Comparison of ENCODE assay signal across 29 cellular contexts in the genomic region with DNA sequence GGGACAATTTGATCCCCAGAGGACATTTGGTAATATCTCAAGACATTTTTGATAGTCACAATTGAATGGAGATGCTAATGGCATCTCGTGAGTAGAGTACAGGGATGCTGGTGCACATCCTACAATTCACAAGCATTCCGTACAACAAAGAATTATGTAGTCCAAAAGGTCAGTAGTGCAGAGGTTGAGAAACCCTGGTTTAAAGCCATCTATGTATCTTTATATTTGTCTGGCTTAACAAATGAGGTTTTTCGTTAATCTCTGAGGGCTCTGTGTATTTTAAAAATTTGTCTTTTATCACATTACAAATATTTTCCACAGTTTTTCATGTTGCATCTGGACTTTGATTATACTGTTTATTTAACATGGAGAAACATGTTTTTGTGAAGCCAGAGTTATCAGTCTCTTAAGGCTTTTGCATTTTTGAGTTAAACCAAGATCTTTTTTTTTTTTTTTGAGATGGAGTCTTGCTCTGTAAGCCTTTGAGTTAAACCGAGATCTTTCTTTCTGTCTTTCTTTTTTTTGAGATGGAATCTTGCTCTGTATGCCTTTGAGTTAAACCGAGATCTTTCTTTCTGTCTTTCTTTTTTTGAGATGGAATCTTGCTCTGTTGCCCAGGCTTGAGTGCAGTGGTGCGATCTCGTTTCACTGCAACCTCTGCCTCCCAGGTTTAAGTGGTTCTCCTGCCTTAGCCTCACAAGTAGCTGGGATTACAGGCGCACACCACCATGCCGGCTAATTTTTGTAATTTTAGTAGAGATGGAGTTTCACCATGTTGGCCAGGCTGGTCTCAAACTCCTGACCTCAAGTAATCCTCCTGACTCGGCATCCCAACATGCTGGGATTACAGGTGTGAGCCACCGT. TPM values are rescaled to one million over a fixed set of nuclear protein-coding genes. Genes with fewer than 3 reads are reported as not detected.
DNase-seq lines count a peak whose midpoint lies in the region; ATAC-seq and TF ChIP-seq lines count a peak whose summit lies in the region.
"Had no signal": no experiment of that assay in that cellular context is flagged by ENCODE, and none has a peak within 500 bp of the region (broad histone marks: within the 10 kb centered on the region; RNA-seq: fewer than 3 reads in every experiment).

No MANE protein-coding gene starts in this region.

- H3K27me3 ChIP-seq in Caco-2 (replicated peaks; ENCODE audit: control insufficient read depth, insufficient read depth, low read length) (no peaks in the 10 kb centered on the region), hepatocyte (no peaks in the 10 kb centered on the region), smooth muscle cell (ENCODE audit: low read depth) (no peaks in the 10 kb centered on the region)
- H3K27me3 ChIP-seq: heart left ventricle, tibial nerve had no signal

- BruUV-seq in Caco-2 (replicated peaks; lab: Mats Ljungman, UMichigan) (TSS peak; percentile 10), OCI-LY7 (replicated peaks; lab: Mats Ljungman, UMichigan) (TSS peak; percentile 47)

- DNase-seq in Caco-2 (peak in 1 of 2 experiments; percentile 67), OCI-LY7 (ENCODE audit: low spot score) (no peak), hepatocyte (ENCODE audit: low spot score) (peak; percentile 17), smooth muscle cell (lab: John Stamatoyannopoulos, UW; ENCODE audit: unreplicated experiment) (no peak), UCSD-AML1 (lab: John Stamatoyannopoulos, UW; ENCODE audit: unreplicated experiment) (no peak), SKM-1 treated with dmso at 0.1 percent for 144 hours (lab: John Stamatoyannopoulos, UW; ENCODE audit: unreplicated experiment) (no peak)
- DNase-seq: activated CD4-positive, alpha-beta T cell treated with anti-CD3 and anti-CD28 coated beads for 36 hours; activated naive CD4-positive, alpha-beta T cell; activated T-cell treated with anti-CD3 and anti-CD28 coated beads, Interleukin-2, amount 50 U/mL, for 4 hours; anterior cingulate cortex; caudate nucleus; COR-L47; dermis blood vessel endothelial cell; heart left ventricle; left colon; NCI-H1092; NCI-H2029; NCI-H2227 treated with DMSO at 0.1 percent for 48 hours; nephron progenitor cell; PC-9; SIG-M5; stimulated activated CD4-positive, alpha-beta T cell treated with anti-CD3 and anti-CD28 coated beads, Interleukin-4, amount 100 ng/mL, for 1 hour; stimulated activated naive CD8-positive, alpha-beta T cell treated with anti-CD3 and anti-CD28 coated beads, Interleukin-15, Interleukin-2, amounts not matched to agents 100 U/mL and 50 U/mL, for 24 hours; T-cell had no signal

- H3K79me2 ChIP-seq in OCI-LY7 (ENCODE audit: insufficient read depth, low read depth, low read length) (peaks cover 15% of the 10 kb centered on the region; the same call in 1 of the 2 replicates), hepatocyte (peaks cover 75% of the 10 kb centered on the region), smooth muscle cell (ENCODE audit: low read depth) (peaks cover 21% of the 10 kb centered on the region)

- H3K4me3 ChIP-seq in Caco-2 (ENCODE audit: low read depth, low read length) (no peak overlapping the region), OCI-LY7 (ENCODE audit: low read depth, low read length, poor library complexity, severe bottlenecking) (no peak overlapping the region), hepatocyte (no peak overlapping the region), smooth muscle cell (no peak overlapping the region)
- H3K4me3 ChIP-seq: PC-9, skin epidermis, tibial nerve had no signal

- peak overlapping the region; percentile 79 for H3K27ac Mint-ChIP-seq in Caco-2 (ENCODE audit: unreplicated experiment)
- H3K27ac Mint-ChIP-seq: activated CD4-positive, alpha-beta T cell treated with anti-CD3 and anti-CD28 coated beads for 36 hours; nephron progenitor cell had no signal

- H3K27ac ChIP-seq in OCI-LY7 (ENCODE audit: low read depth, low read length, poor library complexity, severe bottlenecking) (no peak overlapping the region), hepatocyte (peak overlapping the region; percentile 95), smooth muscle cell (ENCODE audit: low read depth) (no peak overlapping the region)
- H3K27ac ChIP-seq: KMS-11, PC-9, skin epidermis had no signal

- peak overlapping the region; percentile 39; the same call in 1 of the 2 replicates for H3K4me2 ChIP-seq in OCI-LY7 (ENCODE audit: low read length)
- H3K4me2 ChIP-seq in hepatocyte: peak overlapping the region; percentile 74
- H3K4me2 ChIP-seq in smooth muscle cell: peak overlapping the region; percentile 11
- H3K4me2 ChIP-seq: KMS-11, PC-9 had no signal

- CTCF ChIA-PET in Caco-2 (lab: Charles Lee): no interaction called here
- CTCF ChIA-PET in OCI-LY7 (lab: Charles Lee; ENCODE audit: unreplicated experiment): no interaction called here

- peaks cover 57% of the 10 kb centered on the region for H3K36me3 Mint-ChIP-seq in Caco-2 (ENCODE audit: insufficient read depth, unreplicated experiment)

- intact Hi-C loops in Caco-2 (cut with micrococcal nuclease; ENCODE audit: unreplicated experiment) (loop anchor here (1.0 kb wide), 1 partner anchor 10 kb away; no protein-coding TSS in a partner anchor), OCI-LY7 (cut with micrococcal nuclease; ENCODE audit: unreplicated experiment) (loop anchor here (5.0 kb wide), 1 partner anchor 335 kb away; the partner anchor contains the start of gene INIP)

- H3F3A ChIP-seq in smooth muscle cell (ENCODE audit: low read depth): peaks cover 5% of the 10 kb centered on the region

- WGBS in hepatocyte (ENCODE audit: low lambda C conversion rate, missing lambda C conversion rate): 68% methylated on average over 11 of the region's 11 CpGs
- WGBS in smooth muscle cell (ENCODE audit: low lambda C conversion rate): 58% methylated on average over 11 of the region's 11 CpGs

- H3K27me3 Mint-ChIP-seq in Caco-2 (ENCODE audit: insufficient read depth, unreplicated experiment): no peaks in the 10 kb centered on the region
- H3K27me3 Mint-ChIP-seq: activated CD4-positive, alpha-beta T cell treated with anti-CD3 and anti-CD28 coated beads for 36 hours; T-cell had no signal

- H3K36me3 ChIP-seq in Caco-2 (ENCODE audit: control insufficient read depth, insufficient read depth, low read length): no peaks in the 10 kb centered on the region
- no peaks in the 10 kb centered on the region for H3K36me3 ChIP-seq in OCI-LY7 (ENCODE audit: insufficient read depth, low read length)
- H3K36me3 ChIP-seq in hepatocyte (replicated peaks; ENCODE audit: insufficient read depth, low read depth): no peaks in the 10 kb centered on the region
- no peaks in the 10 kb centered on the region for H3K36me3 ChIP-seq in smooth muscle cell (ENCODE audit: low read depth)

- peaks cover 35% of the 10 kb centered on the region for H3K4me1 ChIP-seq in Caco-2
- peaks cover 42% of the 10 kb centered on the region for H3K4me1 ChIP-seq in OCI-LY7 (ENCODE audit: insufficient read depth, low read length, poor library complexity, severe bottlenecking)
- H3K4me1 ChIP-seq in hepatocyte (ENCODE audit: insufficient read depth): peaks cover 29% of the 10 kb centered on the region
- H3K4me1 ChIP-seq in smooth muscle cell (ENCODE audit: low read depth): peaks cover 14% of the 10 kb centered on the region

- H3K4me1 Mint-ChIP-seq in Caco-2 (ENCODE audit: low read depth, unreplicated experiment): peaks cover 35% of the 10 kb centered on the region

- H4K20me1 ChIP-seq in OCI-LY7 (ENCODE audit: insufficient read depth, low read length) (no peaks in the 10 kb centered on the region), hepatocyte (ENCODE audit: insufficient read depth, poor library complexity, severe bottlenecking) (peaks cover 2% of the 10 kb centered on the region), smooth muscle cell (ENCODE audit: low read depth) (peaks cover 36% of the 10 kb centered on the region)

- H3K9me2 ChIP-seq in OCI-LY7 (ENCODE audit: insufficient read depth, low read length): no peaks in the 10 kb centered on the region
- H3K9me2 ChIP-seq in hepatocyte (replicated peaks; ENCODE audit: insufficient read depth): no peaks in the 10 kb centered on the region

- POLR2A ChIA-PET in Caco-2 (lab: Charles Lee): no interaction called here
- POLR2A ChIA-PET in OCI-LY7 (lab: Charles Lee): interaction anchor here (0.7 kb wide), 1 partner anchor 96 kb away, joined by 3 read pairs; no protein-coding TSS in a partner anchor

- no peak overlapping the region for H3K9ac ChIP-seq in smooth muscle cell (ENCODE audit: low read depth)
- H3K9ac ChIP-seq: KMS-11 had no signal

- no peaks in the 10 kb centered on the region for H3K9me3 Mint-ChIP-seq in Caco-2 (ENCODE audit: unreplicated experiment)
- H3K9me3 Mint-ChIP-seq: activated T-cell treated with anti-CD3 and anti-CD28 coated beads, Interleukin-2, amount 50 U/mL, for 4 hours; T-cell had no signal

- peak overlapping the region; percentile 61 for H3K4me3 Mint-ChIP-seq in Caco-2 (ENCODE audit: unreplicated experiment)
- H3K4me3 Mint-ChIP-seq: activated CD4-positive, alpha-beta T cell treated with anti-CD3 and anti-CD28 coated beads for 36 hours; activated T-cell treated with anti-CD3 and anti-CD28 coated beads, Interleukin-2, amount 50 U/mL, for 4 hours; nephron progenitor cell; T-cell had no signal

- H2AFZ ChIP-seq in OCI-LY7 (ENCODE audit: low read length): no peak overlapping the region
- H2AFZ ChIP-seq in hepatocyte: no peak overlapping the region
- H2AFZ ChIP-seq in smooth muscle cell (ENCODE audit: low read depth): no peak overlapping the region
- H2AFZ ChIP-seq: PC-9 had no signal

- H3K9me3 ChIP-seq in Caco-2 (no peaks in the 10 kb centered on the region), OCI-LY7 (ENCODE audit: low read length) (no peaks in the 10 kb centered on the region), hepatocyte (ENCODE audit: low read depth) (no peaks in the 10 kb centered on the region), smooth muscle cell (replicated peaks; ENCODE audit: low read depth) (no peaks in the 10 kb centered on the region)
- H3K9me3 ChIP-seq: heart left ventricle, tibial nerve had no signal

- TF ChIP-seq CTCF in Caco-2 (IDR thresholded peaks at IDR 0.05; ENCODE audit: insufficient read depth in 1 of 2, low read depth in 1 of 2, low read length in 1 of 2, severe bottlenecking in 1 of 2, unreplicated experiment in 1 of 2) (no peak), OCI-LY7 (conservative IDR thresholded peaks at IDR 0.05; ENCODE audit: low read length) (no peak), hepatocyte (IDR thresholded peaks at IDR 0.05; ENCODE audit: poor library complexity) (no peak), smooth muscle cell (IDR thresholded peaks at IDR 0.05; ENCODE audit: borderline replicate concordance, insufficient read depth, poor library complexity, severe bottlenecking) (no peak)

- ATAC-seq in HG03520 (IDR thresholded peaks at IDR 0.05; ENCODE audit: unreplicated experiment): no peak
- ATAC-seq in GM18873 (IDR thresholded peaks at IDR 0.05; ENCODE audit: low FRiP score, unreplicated experiment): no peak
- ATAC-seq: activated CD4-positive, alpha-beta T cell treated with anti-CD3 and anti-CD28 coated beads for 36 hours; activated T-cell treated with anti-CD3 and anti-CD28 coated beads, Interleukin-2, amount 50 U/mL, for 4 hours; heart left ventricle; left colon; stimulated activated naive CD8-positive, alpha-beta T cell treated with anti-CD3 and anti-CD28 coated beads, Interleukin-15, Interleukin-2, amounts not matched to agents 100 U/mL and 50 U/mL, for 24 hours; T-cell had no signal

RNA-seq across cellular contexts. Expression of gene HSDL2, which starts 2.8 kb away (rescaled TPM):
- 122 and 134 TPM in 2 replicates for total RNA-seq in Caco-2 (2022)
- total RNA-seq in OCI-LY7 (2014; rRNA removed; shearing (Covaris generic)): 10.0 and 12.7 TPM in 2 replicates
- total RNA-seq in OCI-LY7 (2022): 16.6 and 17.1 TPM in 2 replicates
- total RNA-seq in hepatocyte: 97.3 and 97.6 TPM in 2 replicates
- polyA plus RNA-seq in hepatocyte: 36.0 and 50.0 TPM in 2 replicates
- 18.7 and 19.4 TPM in 2 replicates for total RNA-seq in smooth muscle cell
- 8.7 and 13.6 TPM in 2 replicates for polyA plus RNA-seq in smooth muscle cell

RNA-seq across cellular contexts. Expression of gene PTBP3, which starts 49.3 kb away (rescaled TPM):
- 172 and 190 TPM in 2 replicates for total RNA-seq in Caco-2 (2022)
- 33.2 and 38.1 TPM in 2 replicates for total RNA-seq in OCI-LY7 (2014; rRNA removed; shearing (Covaris generic))
- 98.2 and 129 TPM in 2 replicates for total RNA-seq in OCI-LY7 (2022)
- 57.7 and 64.5 TPM in 2 replicates for total RNA-seq in hepatocyte
- 13.4 and 13.7 TPM in 2 replicates for polyA plus RNA-seq in hepatocyte
- 51.5 and 53.2 TPM in 2 replicates for total RNA-seq in smooth muscle cell
- polyA plus RNA-seq in smooth muscle cell: 9.5 and 14.7 TPM in 2 replicates

Comparison
In these comparisons a context has a peak if more than half of its experiments do, and no peak if none do; other contexts are left out.
1. H3K4me2 ChIP-seq: peak in every context shown above with its lines; median percentile 74 in hepatocyte; 39 in OCI-LY7; 11 in smooth muscle cell.